Comparison of ENCODE assay signal across 7 cellular contexts in the genomic region with DNA sequence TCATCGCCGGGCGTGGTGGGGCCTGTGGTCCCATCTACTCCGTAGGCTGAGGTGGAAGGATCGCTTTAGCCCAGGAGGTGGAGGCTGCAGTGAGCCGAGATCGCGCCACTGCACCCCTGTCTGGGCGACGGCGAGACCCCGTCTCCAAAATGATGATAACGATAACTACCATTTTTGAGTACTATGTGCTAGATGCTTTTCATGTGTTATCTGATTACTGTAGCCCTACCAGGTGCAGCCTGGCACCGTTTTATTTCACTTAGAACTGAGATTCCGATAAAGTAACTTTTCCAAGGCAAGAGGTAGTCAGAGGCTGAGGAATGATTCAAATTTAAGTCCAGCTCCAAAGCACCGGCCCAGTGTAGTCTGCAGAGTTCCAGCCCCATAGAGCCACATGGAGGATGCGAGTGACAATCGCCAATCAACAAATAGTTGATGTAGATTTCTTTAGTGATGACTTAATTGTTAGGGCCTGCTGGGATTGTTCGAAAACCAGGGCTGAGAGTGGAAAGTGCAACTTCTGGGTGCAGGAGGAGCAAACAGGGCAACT. TPM values are rescaled to one million over a fixed set of nuclear protein-coding genes. Genes with fewer than 3 reads are reported as not detected.
A peak's percentile ranks its signal among the peaks of the same experiment; 100 is the strongest.
DNase-seq lines count a peak whose midpoint lies in the region; ATAC-seq, FAIRE-seq and TF ChIP-seq lines count a peak whose summit lies in the region.

No MANE protein-coding gene starts in this region.

- DNase-seq in GM12864 (ENCODE audit: low read depth) (no peak), NCI-H146 (lab: John Stamatoyannopoulos, UW) (peak; percentile 47), choroid plexus epithelial cell (ENCODE audit: low read depth) (no peak), mesenteric fat pad (ENCODE audit: low spot score) (no peak), RCC 7860 (ENCODE audit: low spot score) (no peak)

- H3K27me3 ChIP-seq in muscle layer of duodenum (ENCODE audit: low read depth, low read length), result no peaks in the 10 kb centered on the region

- peaks cover 14 to 20% of the 10 kb centered on the region in 2 donors for H3K4me1 ChIP-seq in muscle layer of duodenum (ENCODE audit: control insufficient read depth in 1 of 2, insufficient read depth in 2 of 2, low read length in 2 of 2)

- peak overlapping the region; percentile 94 for H3K27ac ChIP-seq in muscle layer of duodenum (ENCODE audit: low read length)

- no peaks in the 10 kb centered on the region for H3K9me3 ChIP-seq in muscle layer of duodenum (ENCODE audit: control insufficient read depth in 1 of 2, low read length in 2 of 2)

- no peak for FAIRE-seq in RCC 7860 (lab: Jason Lieb, UNC)

- no peak for ATAC-seq in GM18867 (IDR thresholded peaks at IDR 0.05; ENCODE audit: unreplicated experiment)

- H3K4me3 ChIP-seq in GM12864 (ENCODE audit: low read depth, low read length) (peak overlapping the region; percentile 88), choroid plexus epithelial cell (ENCODE audit: low read depth, low read length) (peak overlapping the region; percentile 82), muscle layer of duodenum (ENCODE audit: low read depth in 1 of 2, low read length in 2 of 2) (peak overlapping the region; percentile 80 to 84)

- H3K36me3 ChIP-seq in muscle layer of duodenum (ENCODE audit: control insufficient read depth in 1 of 2, insufficient read depth in 2 of 2, low read length in 2 of 2), result peaks cover 0 to 6% of the 10 kb centered on the region in 2 donors

- no peak for TF ChIP-seq CTCF in GM12864 (IDR thresholded peaks at IDR 0.05; ENCODE audit: low read depth, low read length, missing control alignments)
- peak; percentile 27 for TF ChIP-seq CTCF in choroid plexus epithelial cell (conservative IDR thresholded peaks at IDR 0.05; ENCODE audit: low read depth, low read length)

RNA-seq across cellular contexts. Expression of a gene that starts 0.7 kb away (rescaled TPM):
- total RNA-seq in mesenteric fat pad, result 19.8 TPM

RNA-seq across cellular contexts. Expression of a gene that starts 0.8 kb away (rescaled TPM):
- total RNA-seq in mesenteric fat pad, result 0.71 TPM

RNA-seq across cellular contexts. Expression of a gene that starts 27.8 kb away (rescaled TPM):
- total RNA-seq in mesenteric fat pad, result 51.7 TPM

RNA-seq across cellular contexts. Expression of a gene that starts 50.2 kb away (rescaled TPM):
- total RNA-seq in mesenteric fat pad, result 34.4 TPM

RNA-seq across cellular contexts. Expression of a gene that starts 50.3 kb away (rescaled TPM):
- 24.6 TPM for total RNA-seq in mesenteric fat pad
